Comparison of ENCODE assay signal across 11 cellular contexts in the genomic region with DNA sequence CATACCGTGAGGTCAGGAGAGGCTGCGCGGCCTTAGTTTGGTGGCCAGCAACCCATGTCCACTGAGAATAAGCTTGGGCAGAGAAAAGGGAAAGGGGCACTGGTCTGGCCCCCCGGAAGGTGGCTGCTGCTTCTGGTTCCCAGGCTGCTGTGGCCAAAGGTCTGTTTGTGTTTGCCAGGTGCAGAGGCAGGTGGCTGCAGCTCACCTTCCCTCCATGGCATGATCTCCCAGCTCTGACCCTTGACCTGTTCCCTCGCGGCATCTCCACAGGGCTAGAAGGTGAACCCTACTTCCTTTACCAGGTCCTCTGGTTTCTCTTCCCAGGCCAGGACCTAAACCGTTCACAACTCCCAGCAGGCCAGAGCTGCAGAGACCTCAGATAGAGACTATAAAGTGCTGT. TPM values are rescaled to one million over a fixed set of nuclear protein-coding genes. Genes with fewer than 3 reads are reported as not detected.
A peak's percentile ranks its signal among the peaks of the same experiment; 100 is the strongest.
DNase-seq lines count a peak whose midpoint lies in the region; ATAC-seq and TF ChIP-seq lines count a peak whose summit lies in the region.
"Had no signal": no experiment of that assay in that cellular context is flagged by ENCODE, and none has a peak within 500 bp of the region (broad histone marks: within the 10 kb centered on the region; RNA-seq: fewer than 3 reads in every experiment).

No MANE protein-coding gene starts in this region.

- POLR2A ChIA-PET in activated CD4-positive, alpha-beta T cell treated with anti-CD3 and anti-CD28 coated beads, Interleukin-2, amount 10 ng/mL, durations not matched to agents 7 days and 5 days (lab: Charles Lee): no interaction called here

- peak overlapping the region; percentile 93; the same call in 1 of the 2 replicates for H3K4me2 ChIP-seq in OCI-LY3 (ENCODE audit: low read length)
- peak overlapping the region; percentile 7 for H3K4me2 ChIP-seq in hepatocyte

- H3K4me3 ChIP-seq in OCI-LY3 (ENCODE audit: low read length) (no peak overlapping the region), hepatocyte (no peak overlapping the region)

- no peaks in the 10 kb centered on the region for H3K9me3 Mint-ChIP-seq in activated CD4-positive, alpha-beta T cell treated with anti-CD3 and anti-CD28 coated beads, Interleukin-2, amount 10 ng/mL, durations not matched to agents 7 days and 5 days
- no peaks in the 10 kb centered on the region for H3K9me3 Mint-ChIP-seq in stimulated activated memory B cell treated with anti-CD40 and anti-IgM and Interleukin-4, amounts not matched to agents 10 μg/mL and 1 μg/mL and 100 μg/mL, for 72 hours
- H3K9me3 Mint-ChIP-seq: T-helper 1 cell treated with Interleukin-12 subunit alpha and Interleukin-12 subunit beta and Interleukin-4 antibody, amounts not matched to agents 30 μg/mL and 1 μg/mL, for 36 hours had no signal

- H3K79me2 ChIP-seq in OCI-LY3 (ENCODE audit: low read length) (no peaks in the 10 kb centered on the region), hepatocyte (no peaks in the 10 kb centered on the region)

- H3K9ac ChIP-seq in OCI-LY3 (ENCODE audit: low read length): no peak overlapping the region

- no peaks in the 10 kb centered on the region for H3K9me3 ChIP-seq in OCI-LY3 (ENCODE audit: insufficient read depth, low read length)
- no peaks in the 10 kb centered on the region for H3K9me3 ChIP-seq in hepatocyte (ENCODE audit: low read depth)

- no peaks in the 10 kb centered on the region for H3K9me2 ChIP-seq in hepatocyte (replicated peaks; ENCODE audit: insufficient read depth)

- peaks cover 43% of the 10 kb centered on the region for H3K4me1 Mint-ChIP-seq in activated CD4-positive, alpha-beta T cell treated with anti-CD3 and anti-CD28 coated beads, Interleukin-2, amount 10 ng/mL, durations not matched to agents 7 days and 5 days
- peaks cover 53% of the 10 kb centered on the region for H3K4me1 Mint-ChIP-seq in stimulated activated memory B cell treated with anti-CD40 and anti-IgM and Interleukin-4, amounts not matched to agents 10 μg/mL and 1 μg/mL and 100 μg/mL, for 72 hours

- no peaks in the 10 kb centered on the region for H3K27me3 ChIP-seq in OCI-LY3 (ENCODE audit: low read depth, low read length)
- no peaks in the 10 kb centered on the region for H3K27me3 ChIP-seq in hepatocyte

- H3K36me3 Mint-ChIP-seq in activated CD4-positive, alpha-beta T cell treated with anti-CD3 and anti-CD28 coated beads, Interleukin-2, amount 10 ng/mL, durations not matched to agents 7 days and 5 days (ENCODE audit: low read depth): peaks cover 8% of the 10 kb centered on the region
- H3K36me3 Mint-ChIP-seq in stimulated activated memory B cell treated with anti-CD40 and anti-IgM and Interleukin-4, amounts not matched to agents 10 μg/mL and 1 μg/mL and 100 μg/mL, for 72 hours: peaks cover 22% of the 10 kb centered on the region

- no peak overlapping the region for H3K4me3 Mint-ChIP-seq in activated CD4-positive, alpha-beta T cell treated with anti-CD3 and anti-CD28 coated beads, Interleukin-2, amount 10 ng/mL, durations not matched to agents 7 days and 5 days
- peak overlapping the region; percentile 36 for H3K4me3 Mint-ChIP-seq in stimulated activated memory B cell treated with anti-CD40 and anti-IgM and Interleukin-4, amounts not matched to agents 10 μg/mL and 1 μg/mL and 100 μg/mL, for 72 hours

- DNase-seq in activated CD4-positive, alpha-beta T cell treated with anti-CD3 and anti-CD28 coated beads, Interleukin-2, amount 10 ng/mL, durations not matched to agents 7 days and 5 days: no peak
- DNase-seq in activated CD4-positive, alpha-beta T cell treated with anti-CD3 and anti-CD28 coated beads, Interleukin-2, amount 50 U/mL, for 4 hours: no peak
- DNase-seq in hepatocyte (ENCODE audit: low spot score) (no peak), NCI-H2081 (lab: John Stamatoyannopoulos, UW) (no peak), germinal center (ENCODE audit: low spot score) (no peak)
- no peak for DNase-seq in activated effector memory CD4-positive, alpha-beta T cell treated with Interleukin-2 at 50 U/mL for 16 hours
- DNase-seq: NCI-H1930 had no signal

- H3K4me1 ChIP-seq in OCI-LY3 (ENCODE audit: low read length) (peaks cover 31% of the 10 kb centered on the region), hepatocyte (ENCODE audit: insufficient read depth) (peaks cover 56% of the 10 kb centered on the region)

- ATAC-seq in stimulated activated memory B cell treated with anti-CD40 and anti-IgM and Interleukin-4, amounts not matched to agents 10 μg/mL and 1 μg/mL and 100 μg/mL, for 72 hours: no peak

- H3K36me3 ChIP-seq in OCI-LY3 (replicated peaks; ENCODE audit: low read depth, low read length) (peaks cover 4% of the 10 kb centered on the region), hepatocyte (replicated peaks; ENCODE audit: insufficient read depth, low read depth) (no peaks in the 10 kb centered on the region)

- WGBS in hepatocyte (ENCODE audit: low lambda C conversion rate, missing lambda C conversion rate): 72% methylated on average over 7 of the region's 7 CpGs

- H2AFZ ChIP-seq in OCI-LY3 (ENCODE audit: low read depth, low read length) (no peak overlapping the region), hepatocyte (no peak overlapping the region)

- CTCF ChIA-PET in activated CD4-positive, alpha-beta T cell treated with anti-CD3 and anti-CD28 coated beads, Interleukin-2, amount 10 ng/mL, durations not matched to agents 7 days and 5 days (lab: Charles Lee): interaction anchor here (0.7 to 4.5 kb wide), 7 partner anchors 10 to 394 kb away, joined by 3 to 33 read pairs (median 4); partner anchors contain the start of gene VPS18

- H3K27ac ChIP-seq in OCI-LY3 (ENCODE audit: low read length): no peak overlapping the region
- no peak overlapping the region for H3K27ac ChIP-seq in hepatocyte

- no peaks in the 10 kb centered on the region for H3K27me3 Mint-ChIP-seq in activated CD4-positive, alpha-beta T cell treated with anti-CD3 and anti-CD28 coated beads, Interleukin-2, amount 10 ng/mL, durations not matched to agents 7 days and 5 days
- no peaks in the 10 kb centered on the region for H3K27me3 Mint-ChIP-seq in stimulated activated memory B cell treated with anti-CD40 and anti-IgM and Interleukin-4, amounts not matched to agents 10 μg/mL and 1 μg/mL and 100 μg/mL, for 72 hours

- H3K27ac Mint-ChIP-seq in activated CD4-positive, alpha-beta T cell treated with anti-CD3 and anti-CD28 coated beads, Interleukin-2, amount 10 ng/mL, durations not matched to agents 7 days and 5 days: peak overlapping the region; percentile 86
- H3K27ac Mint-ChIP-seq in stimulated activated memory B cell treated with anti-CD40 and anti-IgM and Interleukin-4, amounts not matched to agents 10 μg/mL and 1 μg/mL and 100 μg/mL, for 72 hours: peak overlapping the region; percentile 88
- H3K27ac Mint-ChIP-seq: T-helper 1 cell treated with Interleukin-12 subunit alpha and Interleukin-12 subunit beta and Interleukin-4 antibody, amounts not matched to agents 30 μg/mL and 1 μg/mL, for 36 hours had no signal

- H4K20me1 ChIP-seq in OCI-LY3 (ENCODE audit: insufficient read depth, low read length) (no peaks in the 10 kb centered on the region), hepatocyte (ENCODE audit: insufficient read depth, poor library complexity, severe bottlenecking) (peaks cover 8% of the 10 kb centered on the region)

- TF ChIP-seq CTCF in OCI-LY3 (IDR thresholded peaks at IDR 0.05; ENCODE audit: low read depth, low read length) (no peak), hepatocyte (IDR thresholded peaks at IDR 0.05; ENCODE audit: poor library complexity) (no peak)

RNA-seq across cellular contexts. Expression of gene VPS18, which starts 13.8 kb away (rescaled TPM):
- 10 to 100 TPM; 16.2 to 16.6 TPM for total RNA-seq in activated CD4-positive, alpha-beta T cell treated with anti-CD3 and anti-CD28 coated beads, Interleukin-2, amount 10 ng/mL, durations not matched to agents 7 days and 5 days
- 38.3 and 40.1 TPM in 2 replicates for total RNA-seq in hepatocyte
- 34.6 and 40.3 TPM in 2 replicates for polyA plus RNA-seq in hepatocyte

RNA-seq across cellular contexts. Expression of gene DLL4, which starts 21.0 kb away (rescaled TPM):
- not detected for total RNA-seq in activated CD4-positive, alpha-beta T cell treated with anti-CD3 and anti-CD28 coated beads, Interleukin-2, amount 10 ng/mL, durations not matched to agents 7 days and 5 days
- total RNA-seq in hepatocyte: 2.3 and 2.8 TPM in 2 replicates
- 1.1 TPM in 1 of 2 replicates, not detected in the other for polyA plus RNA-seq in hepatocyte
- total RNA-seq: Daoy had no signal

RNA-seq across cellular contexts. Expression of gene RHOV, which starts 34.1 kb away (rescaled TPM):
- not detected for total RNA-seq in activated CD4-positive, alpha-beta T cell treated with anti-CD3 and anti-CD28 coated beads, Interleukin-2, amount 10 ng/mL, durations not matched to agents 7 days and 5 days
- 1.2 and 1.7 TPM in 2 replicates for total RNA-seq in hepatocyte
- 5.7 and 6.1 TPM in 2 replicates for polyA plus RNA-seq in hepatocyte

RNA-seq across cellular contexts. Expression of gene CHAC1, which starts 45.2 kb away (rescaled TPM):
- total RNA-seq in activated CD4-positive, alpha-beta T cell treated with anti-CD3 and anti-CD28 coated beads, Interleukin-2, amount 10 ng/mL, durations not matched to agents 7 days and 5 days: 1 to 10 TPM; 4.7 to 6.7 TPM
- 22.1 and 26.8 TPM in 2 replicates for total RNA-seq in hepatocyte
- 15.6 and 16.2 TPM in 2 replicates for polyA plus RNA-seq in hepatocyte
